ENCODE assay signal across 17 cellular contexts in genomic region chr11:76241243-76242000, GRCh38. TPM values are rescaled to one million over a fixed set of nuclear protein-coding genes. Genes with fewer than 3 reads are reported as not detected.
"Had no signal": no experiment of that assay in that cellular context is flagged by ENCODE, and none has a peak within 500 bp of the region (broad histone marks: within the 10 kb centered on the region; RNA-seq: fewer than 3 reads in every experiment).

No MANE protein-coding gene starts in this region.

- H3K36me3 Mint-ChIP-seq: naive thymus-derived CD8-positive, alpha-beta T cell had no signal

- H3K9me3 ChIP-seq: esophagus muscularis mucosa, gastrocnemius medialis, heart right ventricle, right atrium auricular region, sigmoid colon had no signal

- H3K36me3 ChIP-seq: esophagus muscularis mucosa, gastrocnemius medialis, heart right ventricle, right atrium auricular region, sigmoid colon had no signal

- H3K9me3 Mint-ChIP-seq: naive thymus-derived CD8-positive, alpha-beta T cell had no signal

- H3K27ac ChIP-seq: epithelial cell of prostate, esophagus muscularis mucosa, gastrocnemius medialis, heart right ventricle, right atrium auricular region, sigmoid colon, skin epidermis had no signal

- DNase-seq: effector memory CD4-positive, alpha-beta T cell; gastrocnemius medialis; heart right ventricle; left colon; mammary epithelial cell; naive thymus-derived CD8-positive, alpha-beta T cell; sigmoid colon; stimulated activated CD4-positive, alpha-beta T cell treated with anti-CD3 and anti-CD28 coated beads, Interleukin-12 subunit alpha, Interleukin-12 subunit beta, amount 100 ng/mL, for 4 hours; stimulated activated CD4-positive, alpha-beta T cell treated with anti-CD3 and anti-CD28 coated beads, Interleukin-2, amount 100 ng/mL, for 48 hours; stimulated activated naive CD4-positive, alpha-beta T cell treated with Interleukin-2 at 50 U/mL for 16 hours; trophoblast cell had no signal

- H3K27me3 ChIP-seq: esophagus muscularis mucosa, gastrocnemius medialis, right atrium auricular region had no signal

- H3K27me3 Mint-ChIP-seq: naive thymus-derived CD8-positive, alpha-beta T cell had no signal

- H3K4me3 ChIP-seq: esophagus muscularis mucosa, gastrocnemius medialis, heart right ventricle, right atrium auricular region, sigmoid colon, skin epidermis had no signal

- H3K4me1 ChIP-seq: right atrium auricular region had no signal

RNA-seq across cellular contexts. Expression of gene WNT11, which starts 35.1 kb away (rescaled TPM):
- total RNA-seq: fibroblast of villous mesenchyme had no signal
- polyA plus RNA-seq: keratinocyte, mammary epithelial cell had no signal
